In genomic region chr12:64912501-64912900, GRCh38 we compare ENCODE assay signal across 26 cellular contexts.
DNase-seq lines count a peak whose midpoint lies in the region; ATAC-seq, FAIRE-seq and TF ChIP-seq lines count a peak whose summit lies in the region.
"Had no signal": no experiment of that assay in that cellular context is flagged by ENCODE, and none has a peak within 500 bp of the region (broad histone marks: within the 10 kb centered on the region; RNA-seq: fewer than 3 reads in every experiment).

No MANE protein-coding gene starts in this region.

- no peaks in the 10 kb centered on the region for H3K9me3 Mint-ChIP-seq in nephron
- H3K9me3 Mint-ChIP-seq: activated naive CD8-positive, alpha-beta T cell treated with anti-CD3 and anti-CD28 coated beads, Interleukin-2, amount 50 U/mL, for 24 hours; GM23338; IgD-negative memory B cell; naive B cell had no signal

- peaks cover 52% of the 10 kb centered on the region for H3K4me1 Mint-ChIP-seq in nephron
- H3K4me1 Mint-ChIP-seq: activated naive CD8-positive, alpha-beta T cell treated with anti-CD3 and anti-CD28 coated beads, Interleukin-2, amount 50 U/mL, for 24 hours; IgD-negative memory B cell; naive B cell had no signal

- no peak overlapping the region for H3K4me3 ChIP-seq in AG10803 (ENCODE audit: low read length)
- no peak overlapping the region for H3K4me3 ChIP-seq in bronchial epithelial cell (ENCODE audit: low read depth, low read length)
- H3K4me3 ChIP-seq: dorsolateral prefrontal cortex, GM23338, right lobe of liver had no signal

- no peak for TF ChIP-seq CTCF in AG10803 (conservative IDR thresholded peaks at IDR 0.05; ENCODE audit: low read length)
- no peak for TF ChIP-seq CTCF in bronchial epithelial cell (IDR thresholded peaks at IDR 0.05; ENCODE audit: insufficient read depth, low read length, severe bottlenecking)
- TF ChIP-seq CTCF in nephron (IDR thresholded peaks at IDR 0.05; ENCODE audit: unreplicated experiment in 3 of 3): no peak

- no peaks in the 10 kb centered on the region for H3K36me3 ChIP-seq in bronchial epithelial cell (ENCODE audit: control insufficient read depth, insufficient read depth, low read length)
- H3K36me3 ChIP-seq: right lobe of liver had no signal

- FAIRE-seq in bronchial epithelial cell (lab: Jason Lieb, UNC): no peak

- peak; percentile 31 for DNase-seq in AG10803 (ENCODE audit: low read depth)
- peak; percentile 75 for DNase-seq in HT1080 (ENCODE audit: low read depth)
- DNase-seq in bronchial epithelial cell (ENCODE audit: low read depth): peak; percentile 21
- DNase-seq in NCI-H526 treated with DMSO at 0.1 percent for 48 hours (lab: John Stamatoyannopoulos, UW): no peak
- no peak for DNase-seq in NCI-H748 (lab: John Stamatoyannopoulos, UW; ENCODE audit: unreplicated experiment)
- DNase-seq in NCI-H2171 (lab: John Stamatoyannopoulos, UW): no peak
- DNase-seq: activated CD4-positive, alpha-beta T cell treated with anti-CD3 and anti-CD28 coated beads, Interleukin-2, amount 50 U/mL, for 48 hours; activated CD4-positive, CD25-positive, alpha-beta regulatory T cell; activated effector memory CD4-positive, alpha-beta T cell treated with anti-CD3 and anti-CD28 coated beads, Interleukin-2, amount 50 U/mL, for 16 hours; activated naive CD8-positive, alpha-beta T cell treated with anti-CD3 and anti-CD28 coated beads, Interleukin-2, amount 50 U/mL, for 24 hours; central memory CD4-positive, alpha-beta T cell; dorsolateral prefrontal cortex; kidney glomerular epithelial cell; mesenchymal stem cell; MM.1S; naive B cell; NCI-H146; NCI-H2171 treated with DMSO at 0.1 percent for 48 hours; NCI-H748 treated with DMSO at 0.1 percent for 48 hours; right lobe of liver; T1000 had no signal

- H3K36me3 Mint-ChIP-seq in nephron (ENCODE audit: low read depth): no peaks in the 10 kb centered on the region
- H3K36me3 Mint-ChIP-seq: IgD-negative memory B cell, naive B cell had no signal

- no peaks in the 10 kb centered on the region for H3K27me3 ChIP-seq in bronchial epithelial cell (ENCODE audit: control insufficient read depth, insufficient read depth, low read length)
- H3K27me3 ChIP-seq: right lobe of liver had no signal

- peaks cover 4% of the 10 kb centered on the region for H3K27me3 Mint-ChIP-seq in nephron (ENCODE audit: low read depth)

- ATAC-seq in HG02642 (IDR thresholded peaks at IDR 0.05; ENCODE audit: poor library complexity, unreplicated experiment): no peak
- ATAC-seq: activated naive CD8-positive, alpha-beta T cell treated with anti-CD3 and anti-CD28 coated beads, Interleukin-2, amount 50 U/mL, for 24 hours; GM23338; right lobe of liver; Right ventricle myocardium inferior had no signal

- H3K4me3 Mint-ChIP-seq in nephron: peak overlapping the region in 1 of 3 experiments; percentile 4
- H3K4me3 Mint-ChIP-seq: activated naive CD8-positive, alpha-beta T cell treated with anti-CD3 and anti-CD28 coated beads, Interleukin-2, amount 50 U/mL, for 24 hours; GM23338; IgD-negative memory B cell; naive B cell had no signal

- H3K27ac Mint-ChIP-seq in nephron: peak overlapping the region; percentile 59 to 88 (median 68)
- H3K27ac Mint-ChIP-seq: activated naive CD8-positive, alpha-beta T cell treated with anti-CD3 and anti-CD28 coated beads, Interleukin-2, amount 50 U/mL, for 24 hours; GM23338; IgD-negative memory B cell; naive B cell had no signal

Comparison
In these comparisons a context has a peak if more than half of its experiments do, and no peak if none do; other contexts are left out.
1. DNase-seq: peak in AG10803 (single experiment), HT1080 (single experiment) and bronchial epithelial cell (single experiment); none in NCI-H526 treated with DMSO at 0.1 percent for 48 hours (single experiment), NCI-H748 (single experiment) and NCI-H2171 (single experiment).